Comparison of ENCODE assay signal across 26 cellular contexts in genomic region chr5:67447732-67448131, GRCh38.
"Had no signal": no experiment of that assay in that cellular context is flagged by ENCODE, and none has a peak within 500 bp of the region (broad histone marks: within the 10 kb centered on the region; RNA-seq: fewer than 3 reads in every experiment).

No MANE protein-coding gene starts in this region.

- H3K36me3 ChIP-seq: brain microvascular endothelial cell, colonic mucosa, esophagus squamous epithelium, gastroesophageal sphincter, heart right ventricle had no signal

- H3K4me1 ChIP-seq: colonic mucosa, esophagus squamous epithelium, heart right ventricle had no signal

- H3K27me3 Mint-ChIP-seq: activated CD4-positive, alpha-beta T cell treated with anti-CD3 and anti-CD28 coated beads, Interleukin-2, amount 10 ng/mL, durations not matched to agents 7 days and 5 days had no signal

- ATAC-seq: gastroesophageal sphincter, heart right ventricle had no signal

- H3K27ac ChIP-seq: brain microvascular endothelial cell, colonic mucosa, epithelial cell of prostate, esophagus squamous epithelium, gastroesophageal sphincter, heart right ventricle, hepatocyte had no signal

- H3K4me3 Mint-ChIP-seq: activated CD4-positive, alpha-beta T cell treated with anti-CD3 and anti-CD28 coated beads, Interleukin-2, amount 10 ng/mL, durations not matched to agents 7 days and 5 days; activated naive CD4-positive, alpha-beta T cell treated with anti-CD3 and anti-CD28 coated beads for 36 hours; activated naive CD8-positive, alpha-beta T cell; activated T-helper 1 cell treated with anti-CD3 and anti-CD28 coated beads, Interleukin-12 subunit alpha, Interleukin-12 subunit beta, Interleukin-2, Interleukin-4 antibody, amounts not matched to agents 30 ng/mL and 10 ng/mL and 1 ng/mL, durations not matched to agents 14 hours and 24 hours and 36 hours had no signal

- H3K9me3 Mint-ChIP-seq: activated CD4-positive, alpha-beta T cell treated with anti-CD3 and anti-CD28 coated beads, Interleukin-2, amount 10 ng/mL, durations not matched to agents 7 days and 5 days; activated naive CD4-positive, alpha-beta T cell treated with anti-CD3 and anti-CD28 coated beads for 36 hours; activated T-helper 1 cell treated with anti-CD3 and anti-CD28 coated beads, Interleukin-12 subunit alpha, Interleukin-12 subunit beta, Interleukin-2, Interleukin-4 antibody, amounts not matched to agents 30 ng/mL and 10 ng/mL and 1 ng/mL, durations not matched to agents 14 hours and 24 hours and 36 hours had no signal

- H3K27ac Mint-ChIP-seq: activated CD4-positive, alpha-beta T cell treated with anti-CD3 and anti-CD28 coated beads, Interleukin-2, amount 10 ng/mL, durations not matched to agents 7 days and 5 days; activated naive CD4-positive, alpha-beta T cell treated with anti-CD3 and anti-CD28 coated beads for 36 hours; activated naive CD8-positive, alpha-beta T cell; activated T-helper 1 cell treated with anti-CD3 and anti-CD28 coated beads, Interleukin-12 subunit alpha, Interleukin-12 subunit beta, Interleukin-2, Interleukin-4 antibody, amounts not matched to agents 30 ng/mL and 10 ng/mL and 1 ng/mL, durations not matched to agents 14 hours and 24 hours and 36 hours; activated T-helper 2 cell treated with anti-CD3 and anti-CD28 coated beads, Interferon-gamma antibody, Interleukin-2, Interleukin-4, amounts not matched to agents 10 μg/mL and 5 μg/mL and 100 μg/mL, durations not matched to agents 14 hours and 24 hours and 36 hours had no signal

- H2AFZ ChIP-seq: hepatocyte had no signal

- H3K4me3 ChIP-seq: colonic mucosa, esophagus squamous epithelium, gastroesophageal sphincter, heart right ventricle, hepatocyte had no signal

- H3K36me3 Mint-ChIP-seq: activated naive CD8-positive, alpha-beta T cell had no signal

- H3K79me2 ChIP-seq: hepatocyte had no signal

- H3K4me2 ChIP-seq: hepatocyte had no signal

- H3K4me1 Mint-ChIP-seq: activated CD4-positive, alpha-beta T cell treated with anti-CD3 and anti-CD28 coated beads, Interleukin-2, amount 10 ng/mL, durations not matched to agents 7 days and 5 days had no signal

- H3K27me3 ChIP-seq: brain microvascular endothelial cell, colonic mucosa, esophagus squamous epithelium, gastroesophageal sphincter, heart right ventricle, hepatocyte had no signal

- H3K9me3 ChIP-seq: colonic mucosa, esophagus squamous epithelium, gastroesophageal sphincter had no signal

- DNase-seq: activated CD4-positive, alpha-beta T cell treated with anti-CD3 and anti-CD28 coated beads for 1 hour; activated CD4-positive, alpha-beta T cell treated with anti-CD3 and anti-CD28 coated beads for 4 hours; activated CD4-positive, alpha-beta T cell treated with anti-CD3 and anti-CD28 coated beads, Interleukin-2, amount 10 ng/mL, durations not matched to agents 7 days and 5 days; activated CD4-positive, alpha-beta T cell treated with anti-CD3 and anti-CD28 coated beads, Interleukin-2, amount 50 U/mL, for 4 hours; activated CD8-positive, alpha-beta memory T cell treated with anti-CD3 and anti-CD28 coated beads, Interleukin-2, amount 50 U/mL, for 4 hours; activated effector memory CD4-positive, alpha-beta T cell treated with anti-CD3 and anti-CD28 coated beads, Interleukin-2, amount 50 U/mL, for 16 hours; activated naive CD4-positive, alpha-beta T cell treated with anti-CD3 and anti-CD28 coated beads for 36 hours; activated T-cell treated with anti-CD3 and anti-CD28 coated beads, Interleukin-2, amount 50 U/mL, for 1 hour; activated T-cell treated with anti-CD3 and anti-CD28 coated beads, Interleukin-2, amount 50 U/mL, for 48 hours; amniotic stem cell; anterior cingulate cortex; brain microvascular endothelial cell; caudate nucleus; cerebellar nuclear complex; colonic mucosa; effector CD8-positive, alpha-beta T cell; esophagus squamous epithelium; foreskin melanocyte; heart right ventricle; T-helper 2 cell had no signal
